2 cellular contexts compared by ENCODE assay signal in genomic region chr2:33598472-33599174, GRCh38.
A peak's percentile ranks its signal among the peaks of the same experiment; 100 is the strongest.
TF ChIP-seq lines count a peak whose summit lies in the region.

No MANE protein-coding gene starts in this region.

TF ChIP-seq in HEK293, 187 proteins besides CTCF, POLR2A, EP300 and RAD21 (continues in another document):
- no peak for TF ChIP-seq SETDB1 (IDR thresholded peaks at IDR 0.05; ENCODE audit: insufficient read length, low read length)
- TF ChIP-seq FEZF1 (tag by site-specific recombination; IDR thresholded peaks at IDR 0.05): no peak
- 0 out of 2 replicates have a peak, but pooled peaks have one; percentile 11 for TF ChIP-seq KLF9 (tag by site-specific recombination; IDR thresholded peaks at IDR 0.05; ENCODE audit: low read depth)
- TF ChIP-seq GFI1B (tag by site-specific recombination; IDR thresholded peaks at IDR 0.05): peak; percentile 74; the same call in 1 of the 2 replicates
- no peak for TF ChIP-seq OVOL3 (tag by site-specific recombination; IDR thresholded peaks at IDR 0.05)
- peak; percentile 89 for TF ChIP-seq ZFP37 (tag by site-specific recombination; IDR thresholded peaks at IDR 0.05)
- TF ChIP-seq ZNF548 (tag by site-specific recombination; IDR thresholded peaks at IDR 0.05): no peak
- TF ChIP-seq ZNF837 (tag by site-specific recombination; IDR thresholded peaks at IDR 0.05): no peak
- no peak for TF ChIP-seq ZNF626 (tag by site-specific recombination; IDR thresholded peaks at IDR 0.05)
- TF ChIP-seq, protein P1, sequence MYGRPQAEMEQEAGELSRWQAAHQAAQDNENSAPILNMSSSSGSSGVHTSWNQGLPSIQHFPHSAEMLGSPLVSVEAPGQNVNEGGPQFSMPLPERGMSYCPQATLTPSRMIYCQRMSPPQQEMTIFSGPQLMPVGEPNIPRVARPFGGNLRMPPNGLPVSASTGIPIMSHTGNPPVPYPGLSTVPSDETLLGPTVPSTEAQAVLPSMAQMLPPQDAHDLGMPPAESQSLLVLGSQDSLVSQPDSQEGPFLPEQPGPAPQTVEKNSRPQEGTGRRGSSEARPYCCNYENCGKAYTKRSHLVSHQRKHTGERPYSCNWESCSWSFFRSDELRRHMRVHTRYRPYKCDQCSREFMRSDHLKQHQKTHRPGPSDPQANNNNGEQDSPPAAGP (tag by site-specific recombination; IDR thresholded peaks at IDR 0.05): peak; percentile 41; the same call in 1 of the 2 replicates
- TF ChIP-seq, protein P2, sequence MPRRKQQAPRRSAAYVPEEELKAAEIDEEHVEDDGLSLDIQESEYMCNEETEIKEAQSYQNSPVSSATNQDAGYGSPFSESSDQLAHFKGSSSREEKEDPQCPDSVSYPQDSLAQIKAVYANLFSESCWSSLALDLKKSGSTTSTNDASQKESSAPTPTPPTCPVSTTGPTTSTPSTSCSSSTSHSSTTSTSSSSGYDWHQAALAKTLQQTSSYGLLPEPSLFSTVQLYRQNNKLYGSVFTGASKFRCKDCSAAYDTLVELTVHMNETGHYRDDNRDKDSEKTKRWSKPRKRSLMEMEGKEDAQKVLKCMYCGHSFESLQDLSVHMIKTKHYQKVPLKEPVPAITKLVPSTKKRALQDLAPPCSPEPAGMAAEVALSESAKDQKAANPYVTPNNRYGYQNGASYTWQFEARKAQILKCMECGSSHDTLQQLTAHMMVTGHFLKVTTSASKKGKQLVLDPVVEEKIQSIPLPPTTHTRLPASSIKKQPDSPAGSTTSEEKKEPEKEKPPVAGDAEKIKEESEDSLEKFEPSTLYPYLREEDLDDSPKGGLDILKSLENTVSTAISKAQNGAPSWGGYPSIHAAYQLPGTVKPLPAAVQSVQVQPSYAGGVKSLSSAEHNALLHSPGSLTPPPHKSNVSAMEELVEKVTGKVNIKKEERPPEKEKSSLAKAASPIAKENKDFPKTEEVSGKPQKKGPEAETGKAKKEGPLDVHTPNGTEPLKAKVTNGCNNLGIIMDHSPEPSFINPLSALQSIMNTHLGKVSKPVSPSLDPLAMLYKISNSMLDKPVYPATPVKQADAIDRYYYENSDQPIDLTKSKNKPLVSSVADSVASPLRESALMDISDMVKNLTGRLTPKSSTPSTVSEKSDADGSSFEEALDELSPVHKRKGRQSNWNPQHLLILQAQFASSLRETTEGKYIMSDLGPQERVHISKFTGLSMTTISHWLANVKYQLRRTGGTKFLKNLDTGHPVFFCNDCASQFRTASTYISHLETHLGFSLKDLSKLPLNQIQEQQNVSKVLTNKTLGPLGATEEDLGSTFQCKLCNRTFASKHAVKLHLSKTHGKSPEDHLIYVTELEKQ (tag by site-specific recombination; IDR thresholded peaks at IDR 0.05; ENCODE audit: borderline replicate concordance): 0 out of 2 replicates have a peak, but pooled peaks have one; percentile 24
- TF ChIP-seq ZBTB20 (tag by site-specific recombination; IDR thresholded peaks at IDR 0.05): peak; percentile 11; the same call in 1 of the 2 replicates
- no peak for TF ChIP-seq ZNF223 (tag by site-specific recombination; IDR thresholded peaks at IDR 0.05)
- TF ChIP-seq, protein P3, sequence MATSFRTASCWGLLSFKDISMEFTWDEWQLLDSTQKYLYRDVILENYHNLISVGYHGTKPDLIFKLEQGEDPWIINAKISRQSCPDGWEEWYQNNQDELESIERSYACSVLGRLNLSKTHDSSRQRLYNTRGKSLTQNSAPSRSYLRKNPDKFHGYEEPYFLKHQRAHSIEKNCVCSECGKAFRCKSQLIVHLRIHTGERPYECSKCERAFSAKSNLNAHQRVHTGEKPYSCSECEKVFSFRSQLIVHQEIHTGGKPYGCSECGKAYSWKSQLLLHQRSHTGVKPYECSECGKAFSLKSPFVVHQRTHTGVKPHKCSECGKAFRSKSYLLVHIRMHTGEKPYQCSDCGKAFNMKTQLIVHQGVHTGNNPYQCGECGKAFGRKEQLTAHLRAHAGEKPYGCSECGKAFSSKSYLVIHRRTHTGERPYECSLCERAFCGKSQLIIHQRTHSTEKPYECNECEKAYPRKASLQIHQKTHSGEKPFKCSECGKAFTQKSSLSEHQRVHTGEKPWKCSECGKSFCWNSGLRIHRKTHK (tag by site-specific recombination; IDR thresholded peaks at IDR 0.05): no peak
- peak; percentile 43; the same call in 1 of the 2 replicates for TF ChIP-seq ZNF394 (tag by site-specific recombination; IDR thresholded peaks at IDR 0.05; ENCODE audit: borderline replicate concordance)
- TF ChIP-seq PRDM6 (tag by site-specific recombination; IDR thresholded peaks at IDR 0.05): no peak
- no peak for TF ChIP-seq BCL11A (tag by site-specific recombination; IDR thresholded peaks at IDR 0.05; ENCODE audit: low read depth)
- no peak for TF ChIP-seq ZNF830 (tag by site-specific recombination; IDR thresholded peaks at IDR 0.05; ENCODE audit: low read depth)
- TF ChIP-seq ZNF449 (tag by site-specific recombination; IDR thresholded peaks at IDR 0.05): peak; percentile 80; the same call in 1 of the 2 replicates
- TF ChIP-seq ZNF366 (tag by site-specific recombination; conservative IDR thresholded peaks at IDR 0.05): peak; percentile 41; the same call in 1 of the 2 replicates
- no peak for TF ChIP-seq REPIN1 (tag by site-specific recombination; IDR thresholded peaks at IDR 0.05; ENCODE audit: low read depth)
- no peak for TF ChIP-seq KLF16 (tag by site-specific recombination; IDR thresholded peaks at IDR 0.05)

TF ChIP-seq in H1, 55 proteins besides CTCF, POLR2A, EP300 and RAD21:
- TF ChIP-seq HDAC2 (IDR thresholded peaks at IDR 0.05; ENCODE audit: borderline replicate concordance in 1 of 2, low read depth in 2 of 2, low read length in 2 of 2): no peak; a peak in 1 of 4 replicates
- peak in 1 of 2 experiments; percentile 76; a peak in 1 of 4 replicates for TF ChIP-seq SIN3A (conservative IDR thresholded peaks at IDR 0.05 in 1 of 2, IDR thresholded peaks at IDR 0.05 in 1 of 2; ENCODE audit: low read depth in 1 of 2, low read length in 2 of 2)
- TF ChIP-seq KDM4A (IDR thresholded peaks at IDR 0.05; ENCODE audit: low read depth, low read length, severe bottlenecking): peak; percentile 64
- no peak for TF ChIP-seq CHD7 (IDR thresholded peaks at IDR 0.05; ENCODE audit: insufficient replicate concordance, low read length)
- TF ChIP-seq ASH2L (IDR thresholded peaks at IDR 0.05; ENCODE audit: low read length): peak; percentile 71
